ENCODE assay signal across 15 cellular contexts in genomic region chr7:76390092-76390491, GRCh38. TPM values are rescaled to one million over a fixed set of nuclear protein-coding genes. Genes with fewer than 3 reads are reported as not detected.
A peak's percentile ranks its signal among the peaks of the same experiment; 100 is the strongest.
DNase-seq lines count a peak whose midpoint lies in the region; ATAC-seq and TF ChIP-seq lines count a peak whose summit lies in the region.
"Had no signal": no experiment of that assay in that cellular context is flagged by ENCODE, and none has a peak within 500 bp of the region (broad histone marks: within the 10 kb centered on the region; RNA-seq: fewer than 3 reads in every experiment).

No MANE protein-coding gene starts in this region.

- H3K36me3 Mint-ChIP-seq in dendritic cell treated with granulocyte-macrophage colony-stimulating factor and Interleukin-4, amounts not matched to agents 40 ng/mL and 50 ng/mL, for 4 days (ENCODE audit: low read depth), result no peaks in the 10 kb centered on the region
- H3K36me3 Mint-ChIP-seq in neural progenitor cell, result no peaks in the 10 kb centered on the region
- no peaks in the 10 kb centered on the region for H3K36me3 Mint-ChIP-seq in activated T-cell treated with anti-CD3 and anti-CD28 coated beads, Interleukin-2, amount 50 U/mL, for 4 hours (ENCODE audit: insufficient read depth)

- no peaks in the 10 kb centered on the region for H4K20me1 ChIP-seq in neural progenitor cell (ENCODE audit: low read depth)

- no peaks in the 10 kb centered on the region for H3K27me3 Mint-ChIP-seq in stimulated activated naive CD8-positive, alpha-beta T cell treated with anti-CD3 and anti-CD28 coated beads, Interleukin-15, amount 100 ng/mL, for 72 hours
- H3K27me3 Mint-ChIP-seq in dendritic cell treated with granulocyte-macrophage colony-stimulating factor and Interleukin-4, amounts not matched to agents 40 ng/mL and 50 ng/mL, for 4 days, result no peaks in the 10 kb centered on the region
- H3K27me3 Mint-ChIP-seq in neural progenitor cell (ENCODE audit: insufficient read depth, low read depth), result peaks cover 3% of the 10 kb centered on the region
- H3K27me3 Mint-ChIP-seq in activated T-cell treated with anti-CD3 and anti-CD28 coated beads, Interleukin-2, amount 50 U/mL, for 4 hours (ENCODE audit: low read depth), result no peaks in the 10 kb centered on the region
- H3K27me3 Mint-ChIP-seq: CD4-positive, alpha-beta T cell had no signal

- H3K4me2 ChIP-seq in neural progenitor cell, result no peak overlapping the region

- peaks cover 10% of the 10 kb centered on the region for H3F3A ChIP-seq in neural progenitor cell (ENCODE audit: low read depth)

- H3K79me2 ChIP-seq in neural progenitor cell (ENCODE audit: low read depth), result no peaks in the 10 kb centered on the region

- no peaks in the 10 kb centered on the region for H3K27me3 ChIP-seq in neural progenitor cell
- H3K27me3 ChIP-seq: SJCRH30 had no signal

- no peak overlapping the region for H3K4me3 Mint-ChIP-seq in stimulated activated naive CD8-positive, alpha-beta T cell treated with anti-CD3 and anti-CD28 coated beads, Interleukin-15, amount 100 ng/mL, for 72 hours
- H3K4me3 Mint-ChIP-seq in dendritic cell treated with granulocyte-macrophage colony-stimulating factor and Interleukin-4, amounts not matched to agents 40 ng/mL and 50 ng/mL, for 4 days, result no peak overlapping the region
- H3K4me3 Mint-ChIP-seq in neural progenitor cell, result no peak overlapping the region
- H3K4me3 Mint-ChIP-seq in activated T-cell treated with anti-CD3 and anti-CD28 coated beads, Interleukin-2, amount 50 U/mL, for 4 hours, result no peak overlapping the region
- H3K4me3 Mint-ChIP-seq: CD4-positive, alpha-beta T cell had no signal

- intact Hi-C loops in dendritic cell treated with granulocyte-macrophage colony-stimulating factor and Interleukin-4, amounts not matched to agents 40 ng/mL and 50 ng/mL, for 4 days (cut with micrococcal nuclease), result no loop called here

- H2AFZ ChIP-seq in neural progenitor cell (replicated peaks), result no peak overlapping the region

- H3K36me3 ChIP-seq in neural progenitor cell, result no peaks in the 10 kb centered on the region
- H3K36me3 ChIP-seq: SJCRH30 had no signal

- H3K9me3 Mint-ChIP-seq in stimulated activated naive CD8-positive, alpha-beta T cell treated with anti-CD3 and anti-CD28 coated beads, Interleukin-15, amount 100 ng/mL, for 72 hours, result no peaks in the 10 kb centered on the region
- H3K9me3 Mint-ChIP-seq in dendritic cell treated with granulocyte-macrophage colony-stimulating factor and Interleukin-4, amounts not matched to agents 40 ng/mL and 50 ng/mL, for 4 days, result no peaks in the 10 kb centered on the region
- H3K9me3 Mint-ChIP-seq in neural progenitor cell, result no peaks in the 10 kb centered on the region
- no peaks in the 10 kb centered on the region for H3K9me3 Mint-ChIP-seq in activated T-cell treated with anti-CD3 and anti-CD28 coated beads, Interleukin-2, amount 50 U/mL, for 4 hours
- H3K9me3 Mint-ChIP-seq: CD4-positive, alpha-beta T cell had no signal

- H3K4me1 ChIP-seq in neural progenitor cell, result peaks cover 7% of the 10 kb centered on the region

- ATAC-seq in stimulated activated naive CD8-positive, alpha-beta T cell treated with anti-CD3 and anti-CD28 coated beads, Interleukin-15, amount 100 ng/mL, for 72 hours, result no peak
- ATAC-seq in stimulated activated naive CD8-positive, alpha-beta T cell treated with anti-CD3 and anti-CD28 coated beads, Interleukin-15, Interleukin-2, amounts not matched to agents 100 U/mL and 50 U/mL, for 24 hours, result no peak
- no peak for ATAC-seq in activated T-cell treated with anti-CD3 and anti-CD28 coated beads, Interleukin-2, amount 50 U/mL, for 4 hours

- no peak overlapping the region for H3K4me3 ChIP-seq in neural progenitor cell
- H3K4me3 ChIP-seq: SJCRH30 had no signal

- no peak for TF ChIP-seq CTCF in neural progenitor cell (IDR thresholded peaks at IDR 0.05)

- no peak overlapping the region for H3K9ac ChIP-seq in neural progenitor cell

- H3K4me1 Mint-ChIP-seq in stimulated activated naive CD8-positive, alpha-beta T cell treated with anti-CD3 and anti-CD28 coated beads, Interleukin-15, amount 100 ng/mL, for 72 hours, result peaks cover 26% of the 10 kb centered on the region
- peaks cover 42% of the 10 kb centered on the region for H3K4me1 Mint-ChIP-seq in dendritic cell treated with granulocyte-macrophage colony-stimulating factor and Interleukin-4, amounts not matched to agents 40 ng/mL and 50 ng/mL, for 4 days (ENCODE audit: low read depth)
- H3K4me1 Mint-ChIP-seq in neural progenitor cell, result peaks cover 28% of the 10 kb centered on the region
- H3K4me1 Mint-ChIP-seq in activated T-cell treated with anti-CD3 and anti-CD28 coated beads, Interleukin-2, amount 50 U/mL, for 4 hours (ENCODE audit: low read depth), result peaks cover 12% of the 10 kb centered on the region

- H3K9me3 ChIP-seq in neural progenitor cell (ENCODE audit: low read depth), result no peaks in the 10 kb centered on the region
- H3K9me3 ChIP-seq: SJCRH30 had no signal

- peak overlapping the region; percentile 43 to 81 for H3K27ac Mint-ChIP-seq in stimulated activated naive CD8-positive, alpha-beta T cell treated with anti-CD3 and anti-CD28 coated beads, Interleukin-15, amount 100 ng/mL, for 72 hours
- peak overlapping the region; percentile 90 for H3K27ac Mint-ChIP-seq in dendritic cell treated with granulocyte-macrophage colony-stimulating factor and Interleukin-4, amounts not matched to agents 40 ng/mL and 50 ng/mL, for 4 days
- H3K27ac Mint-ChIP-seq in neural progenitor cell, result peak overlapping the region; percentile 66
- H3K27ac Mint-ChIP-seq: CD4-positive, alpha-beta T cell had no signal

- no peak overlapping the region for H3K27ac ChIP-seq in neural progenitor cell
- H3K27ac ChIP-seq: SJCRH30 had no signal

- no peak for DNase-seq in stimulated activated naive CD8-positive, alpha-beta T cell treated with anti-CD3 and anti-CD28 coated beads, Interleukin-15, amount 100 ng/mL, for 72 hours
- DNase-seq in stimulated activated naive CD8-positive, alpha-beta T cell treated with anti-CD3 and anti-CD28 coated beads, Interleukin-15, Interleukin-2, amounts not matched to agents 100 U/mL and 50 U/mL, for 24 hours, result no peak
- DNase-seq in neural progenitor cell (ENCODE audit: low spot score), result no peak
- DNase-seq in NCI-H1417 (lab: John Stamatoyannopoulos, UW), result no peak
- no peak for DNase-seq in activated T-cell treated with anti-CD3 and anti-CD28 coated beads, Interleukin-2, amount 50 U/mL, for 4 hours
- no peak for DNase-seq in NCI-H2227 (lab: John Stamatoyannopoulos, UW; ENCODE audit: unreplicated experiment)
- DNase-seq: Calu3; CD4-positive, alpha-beta T cell; DMS53; NCI-H187 treated with DMSO at 0.1 percent for 48 hours; NCI-H446; NCI-H748 treated with DMSO at 0.1 percent for 48 hours; RPMI8226; SJCRH30 had no signal

RNA-seq across cellular contexts. Expression of gene SSC4D, which starts 19.4 kb away (rescaled TPM):
- 0.43 and 6.8 TPM in 2 replicates for total RNA-seq in neural progenitor cell (ENCODE audit: low replicate concordance)
- total RNA-seq in activated T-cell treated with anti-CD3 and anti-CD28 coated beads, Interleukin-2, amount 50 U/mL, for 4 hours, result 1 to 10 TPM in 1 of 3 donors, under 1 TPM in 2; 0.38 to 1.0 (median 0.87) TPM
- total RNA-seq: Calu3; CD4-positive, alpha-beta T cell had no signal

RNA-seq across cellular contexts. Expression of gene YWHAG, which starts 31.3 kb away (rescaled TPM):
- total RNA-seq in neural progenitor cell (ENCODE audit: low replicate concordance), result 179 and 190 TPM in 2 replicates
- 100 to 1,000 TPM; 164 to 173 (median 173) TPM for total RNA-seq in activated T-cell treated with anti-CD3 and anti-CD28 coated beads, Interleukin-2, amount 50 U/mL, for 4 hours

RNA-seq across cellular contexts. Expression of gene ZP3, which starts 34.7 kb away (rescaled TPM):
- 1.7 TPM in 1 of 2 replicates, not detected in the other for total RNA-seq in neural progenitor cell (ENCODE audit: low replicate concordance)
- total RNA-seq in activated T-cell treated with anti-CD3 and anti-CD28 coated beads, Interleukin-2, amount 50 U/mL, for 4 hours, result 10 to 100 TPM in 1 of 3 donors, 1 to 10 TPM in 2; 2.9 to 18.8 (median 6.7) TPM
